ENCODE assay signal across 24 cellular contexts in the genomic region with DNA sequence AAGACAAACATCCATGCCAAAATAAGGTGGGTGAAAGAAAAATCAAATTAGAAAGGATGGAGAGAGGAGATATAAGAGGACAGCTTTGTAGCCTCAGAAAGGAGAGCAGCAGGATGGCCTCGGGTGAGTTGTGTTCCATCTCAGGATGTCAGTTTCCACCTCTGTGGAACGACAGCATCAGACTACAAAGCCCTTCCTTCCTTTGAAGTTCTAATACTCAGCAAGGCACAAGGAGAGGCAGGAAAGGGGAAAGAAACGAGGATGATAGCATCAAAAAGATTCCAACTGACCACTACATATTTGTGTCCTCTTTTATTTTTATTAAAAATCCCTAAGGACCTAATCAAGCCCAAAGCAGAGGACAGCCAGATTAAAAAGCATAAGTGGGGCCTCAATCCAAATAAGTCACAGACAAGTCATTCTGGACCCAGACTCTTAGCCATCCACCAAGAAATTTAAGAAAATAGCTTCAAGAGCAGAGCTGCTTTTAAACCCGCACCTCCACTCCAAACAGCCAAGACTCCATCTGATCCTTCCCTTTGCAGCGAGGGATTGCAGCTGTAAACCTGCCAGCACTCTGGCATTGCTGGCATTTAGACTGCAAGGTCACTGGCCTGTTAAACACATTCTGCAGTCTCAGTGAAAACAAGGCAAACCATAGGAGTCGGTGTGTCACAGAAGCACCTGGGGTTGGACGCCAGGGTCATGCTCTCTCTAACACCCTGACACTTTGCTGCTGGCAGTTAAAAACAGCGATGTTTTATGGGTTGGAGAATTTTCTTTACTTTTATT.
A peak's percentile ranks its signal among the peaks of the same experiment; 100 is the strongest.
DNase-seq lines count a peak whose midpoint lies in the region; ATAC-seq, FAIRE-seq and TF ChIP-seq lines count a peak whose summit lies in the region.
"Had no signal": no experiment of that assay in that cellular context is flagged by ENCODE, and none has a peak within 500 bp of the region (broad histone marks: within the 10 kb centered on the region; RNA-seq: fewer than 3 reads in every experiment).

No MANE protein-coding gene starts in this region.

- no peaks in the 10 kb centered on the region for H3K9me3 ChIP-seq in aorta (ENCODE audit: control insufficient read depth, low read length)

- ATAC-seq in Right ventricle myocardium superior (ENCODE audit: poor library complexity), result peak; percentile 94
- peak; percentile 49 to 76 for ATAC-seq in left cardiac atrium
- ATAC-seq in aorta (ENCODE audit: low FRiP score), result peak; percentile 47
- ATAC-seq in activated CD4-positive, alpha-beta T cell treated with anti-CD3 and anti-CD28 coated beads for 36 hours, result no peak
- no peak for ATAC-seq in HG03571 (IDR thresholded peaks at IDR 0.05; ENCODE audit: unreplicated experiment)

- H3K27ac ChIP-seq in aorta (ENCODE audit: low read depth in 1 of 2, low read length in 2 of 2), result peak overlapping the region; percentile 43 to 65

- H3K27me3 ChIP-seq in aorta (ENCODE audit: control insufficient read depth in 1 of 2, insufficient read depth in 2 of 2, low read length in 1 of 2), result no peaks in the 10 kb centered on the region

- H3K9me3 Mint-ChIP-seq in nephron progenitor cell, result peaks cover 3% of the 10 kb centered on the region
- no peaks in the 10 kb centered on the region for H3K9me3 Mint-ChIP-seq in activated CD4-positive, alpha-beta T cell treated with anti-CD3 and anti-CD28 coated beads for 36 hours (ENCODE audit: low read depth)
- H3K9me3 Mint-ChIP-seq: activated CD4-positive, alpha-beta memory T cell treated with anti-CD3 and anti-CD28 coated beads for 36 hours; activated naive CD4-positive, alpha-beta T cell treated with anti-CD3 and anti-CD28 coated beads, Interleukin-2, amount 50 U/mL, for 24 hours; stimulated activated naive CD8-positive, alpha-beta T cell treated with anti-CD3 and anti-CD28 coated beads, Interleukin-15, Interleukin-2, amounts not matched to agents 100 ng/mL and 50 ng/mL, for 24 hours had no signal

- peak overlapping the region; percentile 18 for H3K4me3 Mint-ChIP-seq in nephron progenitor cell
- H3K4me3 Mint-ChIP-seq in activated CD4-positive, alpha-beta T cell treated with anti-CD3 and anti-CD28 coated beads for 36 hours, result no peak overlapping the region
- H3K4me3 Mint-ChIP-seq: activated CD4-positive, alpha-beta memory T cell treated with anti-CD3 and anti-CD28 coated beads for 36 hours; activated naive CD4-positive, alpha-beta T cell treated with anti-CD3 and anti-CD28 coated beads, Interleukin-2, amount 50 U/mL, for 24 hours; CD14-positive monocyte; nephron; stimulated activated naive CD8-positive, alpha-beta T cell treated with anti-CD3 and anti-CD28 coated beads, Interleukin-15, Interleukin-2, amounts not matched to agents 100 ng/mL and 50 ng/mL, for 24 hours had no signal

- H3K36me3 ChIP-seq in aorta (ENCODE audit: control insufficient read depth in 1 of 2, insufficient read depth in 2 of 2, low read length in 1 of 2), result no peaks in the 10 kb centered on the region

- WGBS in aorta, 2 donors, result 9 to 10% methylated on average over 8 of the region's 8 CpGs

- CTCF ChIA-PET in activated CD4-positive, alpha-beta T cell treated with anti-CD3 and anti-CD28 coated beads for 36 hours (lab: Charles Lee), result no interaction called here

- DNase-seq in Right ventricle myocardium superior (peak; percentile 55), cardiac septum (ENCODE audit: low spot score) (no peak), left cardiac atrium (no peak), nephron progenitor cell (peak; percentile 31), aorta (peak in 1 of 2 donors; percentile 49), HTR-8/SVneo (ENCODE audit: insufficient read length, low spot score) (no peak)
- no peak for DNase-seq in activated CD4-positive, alpha-beta T cell treated with anti-CD3 and anti-CD28 coated beads for 36 hours
- DNase-seq: activated CD4-positive, alpha-beta memory T cell treated with anti-CD3 and anti-CD28 coated beads for 36 hours; activated T-cell treated with anti-CD3 and anti-CD28 coated beads, Interleukin-2, amount 50 U/mL, for 1 hour; erythroblast; GOT3; MM.1S; NCI-H187; NCI-H345; NK-92 treated with Interleukin-12 subunit alpha and Interleukin-12 subunit beta, amount 100 ng/mL, for 24 hours; RPMI8226; stimulated activated CD4-positive, alpha-beta T cell treated with anti-CD3 and anti-CD28 coated beads, Interleukin-1b, Interleukin-23, amount 100 ng/mL, for 48 hours; T-helper 1 cell had no signal

- no peaks in the 10 kb centered on the region for H3K36me3 Mint-ChIP-seq in nephron progenitor cell (ENCODE audit: low read depth)
- H3K36me3 Mint-ChIP-seq in activated CD4-positive, alpha-beta T cell treated with anti-CD3 and anti-CD28 coated beads for 36 hours (ENCODE audit: low read depth), result no peaks in the 10 kb centered on the region
- H3K36me3 Mint-ChIP-seq: activated CD4-positive, alpha-beta memory T cell treated with anti-CD3 and anti-CD28 coated beads for 36 hours; activated naive CD4-positive, alpha-beta T cell treated with anti-CD3 and anti-CD28 coated beads, Interleukin-2, amount 50 U/mL, for 24 hours; CD14-positive monocyte had no signal

- no peak for FAIRE-seq in HTR-8/SVneo (lab: Jason Lieb, UNC)
- FAIRE-seq: GM18507 had no signal

- peaks cover 2% of the 10 kb centered on the region for H3K27me3 Mint-ChIP-seq in nephron progenitor cell (ENCODE audit: low read depth, poor library complexity)
- peaks cover 2% of the 10 kb centered on the region for H3K27me3 Mint-ChIP-seq in activated CD4-positive, alpha-beta T cell treated with anti-CD3 and anti-CD28 coated beads for 36 hours
- H3K27me3 Mint-ChIP-seq: activated CD4-positive, alpha-beta memory T cell treated with anti-CD3 and anti-CD28 coated beads for 36 hours; stimulated activated naive CD8-positive, alpha-beta T cell treated with anti-CD3 and anti-CD28 coated beads, Interleukin-15, Interleukin-2, amounts not matched to agents 100 ng/mL and 50 ng/mL, for 24 hours had no signal

- POLR2A ChIA-PET in activated CD4-positive, alpha-beta T cell treated with anti-CD3 and anti-CD28 coated beads for 36 hours (lab: Charles Lee), result no interaction called here

- peaks cover 39% of the 10 kb centered on the region for H3K4me1 Mint-ChIP-seq in nephron progenitor cell
- no peaks in the 10 kb centered on the region for H3K4me1 Mint-ChIP-seq in activated CD4-positive, alpha-beta T cell treated with anti-CD3 and anti-CD28 coated beads for 36 hours
- H3K4me1 Mint-ChIP-seq: activated naive CD4-positive, alpha-beta T cell treated with anti-CD3 and anti-CD28 coated beads, Interleukin-2, amount 50 U/mL, for 24 hours; CD14-positive monocyte had no signal

- intact Hi-C loops in Right ventricle myocardium superior (cut with DNase I) (no loop called here), cardiac septum (cut with DNase I) (no loop called here), left cardiac atrium (cut with DNase I) (no loop called here), aorta (cut with DNase I) (no loop called here)
- intact Hi-C loops in activated CD4-positive, alpha-beta T cell treated with anti-CD3 and anti-CD28 coated beads for 36 hours (cut with DNase I, micrococcal nuclease), result no loop called here

- peak overlapping the region; percentile 88 for H3K27ac Mint-ChIP-seq in nephron progenitor cell
- H3K27ac Mint-ChIP-seq in activated CD4-positive, alpha-beta T cell treated with anti-CD3 and anti-CD28 coated beads for 36 hours, result no peak overlapping the region
- H3K27ac Mint-ChIP-seq: activated CD4-positive, alpha-beta memory T cell treated with anti-CD3 and anti-CD28 coated beads for 36 hours; activated naive CD4-positive, alpha-beta T cell treated with anti-CD3 and anti-CD28 coated beads, Interleukin-2, amount 50 U/mL, for 24 hours; CD14-positive monocyte; nephron; stimulated activated naive CD8-positive, alpha-beta T cell treated with anti-CD3 and anti-CD28 coated beads, Interleukin-15, Interleukin-2, amounts not matched to agents 100 ng/mL and 50 ng/mL, for 24 hours had no signal

- H3K4me1 ChIP-seq in aorta (ENCODE audit: control insufficient read depth in 1 of 2, insufficient read depth in 2 of 2, low read length in 2 of 2), result peaks cover 0 to 4% of the 10 kb centered on the region in 2 donors

- no peak overlapping the region for H3K4me3 ChIP-seq in aorta (ENCODE audit: low read length in 2 of 2)

- TF ChIP-seq CTCF in nephron progenitor cell (IDR thresholded peaks at IDR 0.05), result no peak

Comparison
In these comparisons a context has a peak if more than half of its experiments do, and no peak if none do; other contexts are left out.
1. DNase-seq: peak in Right ventricle myocardium superior (single experiment) and nephron progenitor cell (single experiment); none in cardiac septum (single experiment), left cardiac atrium (single experiment), HTR-8/SVneo (single experiment) and activated CD4-positive, alpha-beta T cell treated with anti-CD3 and anti-CD28 coated beads for 36 hours (single experiment).
2. ATAC-seq: peak in Right ventricle myocardium superior (single experiment), left cardiac atrium (2 of 2) and aorta (single experiment); none in activated CD4-positive, alpha-beta T cell treated with anti-CD3 and anti-CD28 coated beads for 36 hours (single experiment) and HG03571 (single experiment).